Comparison of ENCODE assay signal across 20 cellular contexts in the genomic region with DNA sequence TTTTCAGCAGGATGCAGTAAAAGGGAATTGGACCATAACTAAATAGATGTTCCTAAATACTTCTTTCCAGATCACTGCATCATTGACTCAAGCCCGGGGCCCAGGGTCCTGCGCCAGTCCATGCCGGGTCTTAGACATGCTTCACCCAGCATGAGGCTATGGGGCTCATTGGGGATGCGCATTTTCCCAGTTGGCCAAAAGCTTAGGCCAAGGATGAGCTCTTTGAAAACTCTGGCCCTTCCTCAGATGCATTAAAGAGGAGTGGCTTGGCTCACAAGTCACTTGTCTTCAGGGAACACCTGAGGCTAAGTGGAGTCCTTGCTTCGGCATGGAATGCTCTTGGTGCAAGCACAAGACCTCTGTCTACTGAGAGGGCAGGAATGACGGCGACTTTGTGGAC.
"Had no signal": no experiment of that assay in that cellular context is flagged by ENCODE, and none has a peak within 500 bp of the region (broad histone marks: within the 10 kb centered on the region; RNA-seq: fewer than 3 reads in every experiment).

No MANE protein-coding gene starts in this region.

- H3K27ac ChIP-seq: brain microvascular endothelial cell, colonic mucosa, heart left ventricle, prostate gland, tibial artery had no signal

- ATAC-seq: activated T-cell treated with anti-CD3 and anti-CD28 coated beads, Interleukin-2, amount 50 U/mL, for 72 hours; heart left ventricle; left lobe of liver; right cardiac atrium; T-helper 17 cell had no signal

- H3K36me3 ChIP-seq: brain microvascular endothelial cell, colonic mucosa, heart left ventricle, prostate gland, tibial artery had no signal

- H3K4me1 Mint-ChIP-seq: central memory CD8-positive, alpha-beta T cell; T-helper 17 cell had no signal

- H3K9me3 ChIP-seq: colonic mucosa, heart left ventricle, prostate gland, tibial artery had no signal

- H3K4me3 ChIP-seq: colonic mucosa, heart left ventricle, lung, prostate gland, tibial artery had no signal

- H3K27ac Mint-ChIP-seq: activated T-cell treated with anti-CD3 and anti-CD28 coated beads, Interleukin-2, amount 50 U/mL, for 72 hours; T-helper 17 cell had no signal

- DNase-seq: activated CD4-positive, CD25-positive, alpha-beta regulatory T cell treated with anti-CD3 and anti-CD28 coated beads, Interleukin-2, amount 50 U/mL, for 72 hours; activated effector memory CD4-positive, alpha-beta T cell treated with anti-CD3 and anti-CD28 coated beads, Interleukin-2, amount 50 U/mL, for 16 hours; activated naive CD4-positive, alpha-beta T cell treated with anti-CD3 and anti-CD28 coated beads, Interleukin-2, amount 50 U/mL, for 16 hours; activated T-cell treated with anti-CD3 and anti-CD28 coated beads, Interleukin-2, amount 50 U/mL, for 72 hours; aorta; brain microvascular endothelial cell; colonic mucosa; heart left ventricle; islet precursor cell; midbrain; right cardiac atrium; stimulated activated CD4-positive, alpha-beta T cell treated with anti-CD3 and anti-CD28 coated beads, Interleukin-2, amount 100 ng/mL, for 24 hours; stimulated activated naive CD4-positive, alpha-beta T cell treated with Interleukin-2 at 50 U/mL for 16 hours; substantia nigra; T-helper 17 cell; tibial artery had no signal

- H3K4me1 ChIP-seq: colonic mucosa, heart left ventricle, prostate gland, tibial artery had no signal

- H3K4me3 Mint-ChIP-seq: activated T-cell treated with anti-CD3 and anti-CD28 coated beads, Interleukin-2, amount 50 U/mL, for 72 hours; central memory CD8-positive, alpha-beta T cell; T-helper 17 cell had no signal

- H3K27me3 ChIP-seq: brain microvascular endothelial cell, colonic mucosa had no signal

- H3K9me3 Mint-ChIP-seq: activated T-cell treated with anti-CD3 and anti-CD28 coated beads, Interleukin-2, amount 50 U/mL, for 72 hours; central memory CD8-positive, alpha-beta T cell had no signal
